In genomic region chr22:42642801-42643631, GRCh38 we compare ENCODE assay signal across 11 cellular contexts. TPM values are rescaled to one million over a fixed set of nuclear protein-coding genes. Genes with fewer than 3 reads are reported as not detected.
A peak's percentile ranks its signal among the peaks of the same experiment; 100 is the strongest.
DNase-seq lines count a peak whose midpoint lies in the region; ATAC-seq and TF ChIP-seq lines count a peak whose summit lies in the region.
"Had no signal": no experiment of that assay in that cellular context is flagged by ENCODE, and none has a peak within 500 bp of the region (broad histone marks: within the 10 kb centered on the region; RNA-seq: fewer than 3 reads in every experiment).

No MANE protein-coding gene starts in this region.

- peaks cover 2% of the 10 kb centered on the region for H3K27me3 Mint-ChIP-seq in glutamatergic neuron (ENCODE audit: unreplicated experiment)

- H3K4me3 ChIP-seq in GM06990 (replicated peaks; ENCODE audit: low read depth, low read length) (no peak overlapping the region), NT2/D1 (ENCODE audit: insufficient read length, low read depth) (no peak overlapping the region), sigmoid colon (no peak overlapping the region)

- H3K9me3 ChIP-seq in NT2/D1 (ENCODE audit: insufficient read depth, low read length) (no peaks in the 10 kb centered on the region), sigmoid colon (no peaks in the 10 kb centered on the region)

- peaks cover 9% of the 10 kb centered on the region for H3K4me1 ChIP-seq in NT2/D1 (ENCODE audit: insufficient read depth, insufficient read length)
- peaks cover 0 to 65% (median 61%) of the 10 kb centered on the region in 4 donors for H3K4me1 ChIP-seq in sigmoid colon

- ATAC-seq in GM18907 (IDR thresholded peaks at IDR 0.05; ENCODE audit: unreplicated experiment): no peak

- H3K27ac ChIP-seq in sigmoid colon: peak overlapping the region; percentile 53 to 98 (median 96)

- H3K9ac ChIP-seq in NT2/D1 (ENCODE audit: insufficient read length, low read depth): peak overlapping the region; percentile 32

- H3K9me3 Mint-ChIP-seq in glutamatergic neuron (ENCODE audit: unreplicated experiment): peaks cover 3% of the 10 kb centered on the region

- POLR2A ChIA-PET in HEK293T (lab: Yijun Ruan, JAX): interaction anchor here (1.0 kb wide), 1 partner anchor 28 kb away, joined by 9 read pairs; the partner anchor contains the start of gene POLDIP3

- TF ChIP-seq CTCF in GM06990 (IDR thresholded peaks at IDR 0.05; ENCODE audit: insufficient read depth, low read length, poor library complexity, severe bottlenecking) (no peak), glutamatergic neuron (IDR thresholded peaks at IDR 0.05; ENCODE audit: partially characterized antibody, unreplicated experiment) (no peak), sigmoid colon (IDR thresholded peaks at IDR 0.05) (no peak)

- CTCF ChIA-PET in HEK293T (lab: Yijun Ruan, JAX): interaction anchor here (0.5 to 1.8 kb wide), 2 partner anchors 22 to 96 kb away, joined by 3 to 11 read pairs; no protein-coding TSS in a partner anchor

- H3K36me3 Mint-ChIP-seq in glutamatergic neuron (ENCODE audit: unreplicated experiment): no peaks in the 10 kb centered on the region

- intact Hi-C loops in sigmoid colon (cut with DNase I): loop anchor here (10.0 kb wide), 2 partner anchors 212 to 372 kb away; partner anchors contain the start of genes ARFGAP3 and PACSIN2

- WGBS in sigmoid colon, 2 donors: 71 to 76% methylated on average over 12 of the region's 12 CpGs

- H3K36me3 ChIP-seq in GM06990 (ENCODE audit: control insufficient read depth, insufficient read depth, low read length): peaks cover 5% of the 10 kb centered on the region
- peaks cover 19% of the 10 kb centered on the region for H3K36me3 ChIP-seq in NT2/D1 (ENCODE audit: insufficient read depth, insufficient read length, low read length)
- H3K36me3 ChIP-seq in sigmoid colon: no peaks in the 10 kb centered on the region

- no peak for TF ChIP-seq POLR2A in sigmoid colon (IDR thresholded peaks at IDR 0.05)

- no peaks in the 10 kb centered on the region for H3K27me3 ChIP-seq in GM06990 (replicated peaks; ENCODE audit: control insufficient read depth, insufficient read depth, low read length)
- H3K27me3 ChIP-seq in NT2/D1 (ENCODE audit: insufficient read depth, insufficient read length): no peaks in the 10 kb centered on the region
- H3K27me3 ChIP-seq in sigmoid colon: no peaks in the 10 kb centered on the region

- H3K4me1 Mint-ChIP-seq in glutamatergic neuron (ENCODE audit: low read depth, unreplicated experiment): peaks cover 11% of the 10 kb centered on the region

- H3K27ac Mint-ChIP-seq in glutamatergic neuron (ENCODE audit: unreplicated experiment): peak overlapping the region; percentile 52

- no peak overlapping the region for H3K4me3 Mint-ChIP-seq in glutamatergic neuron (ENCODE audit: unreplicated experiment)

- no peak for TF ChIP-seq EP300 in sigmoid colon (IDR thresholded peaks at IDR 0.05)

- DNase-seq in GM06990 (ENCODE audit: extremely low read depth, insufficient read length) (peak; percentile 42), NT2/D1 (ENCODE audit: low read depth, low spot score) (no peak), glutamatergic neuron (no peak), sigmoid colon (no peak), DMS79 (lab: John Stamatoyannopoulos, UW) (no peak), occipital lobe (lab: John Stamatoyannopoulos, UW) (no peak), HEK293T (ENCODE audit: extremely low spot score) (no peak)
- DNase-seq: activated effector memory CD4-positive, alpha-beta T cell treated with Interleukin-2 at 50 U/mL for 16 hours; COR-L47; NCI-H1436 had no signal

TF ChIP-seq in HEK293T, 16 proteins besides CTCF, POLR2A, EP300 and RAD21:
- TF ChIP-seq BHLHE40 (IDR thresholded peaks at IDR 0.05; ENCODE audit: borderline replicate concordance): no peak
- no peak for TF ChIP-seq TARDBP (IDR thresholded peaks at IDR 0.05)
- TF ChIP-seq ELF4 (IDR thresholded peaks at IDR 0.05): no peak
- TF ChIP-seq FOXA1 (IDR thresholded peaks at IDR 0.05): no peak
- TF ChIP-seq L3MBTL2 (conservative IDR thresholded peaks at IDR 0.05): no peak
- TF ChIP-seq LEF1 (IDR thresholded peaks at IDR 0.05; ENCODE audit: borderline replicate concordance): no peak
- no peak for TF ChIP-seq HDGF (IDR thresholded peaks at IDR 0.05; ENCODE audit: borderline replicate concordance)
- TF ChIP-seq FOXM1 (IDR thresholded peaks at IDR 0.05; ENCODE audit: borderline replicate concordance): no peak
- TF ChIP-seq NFRKB (IDR thresholded peaks at IDR 0.05): no peak
- no peak for TF ChIP-seq PKNOX1 (IDR thresholded peaks at IDR 0.05)
- TF ChIP-seq CTBP1 (IDR thresholded peaks at IDR 0.05; ENCODE audit: borderline replicate concordance): no peak
- no peak for TF ChIP-seq ARNT (IDR thresholded peaks at IDR 0.05)
- no peak for TF ChIP-seq SUZ12 (IDR thresholded peaks at IDR 0.05)
- no peak for TF ChIP-seq ZNF384 (IDR thresholded peaks at IDR 0.05)
- no peak for TF ChIP-seq SP1 (IDR thresholded peaks at IDR 0.05)
- no peak for TF ChIP-seq FOXK2 (IDR thresholded peaks at IDR 0.05)

RNA-seq across cellular contexts. Expression of gene ATP5MGL, which starts 2.6 kb away (rescaled TPM):
- total RNA-seq in glutamatergic neuron (ENCODE audit: unreplicated experiment) (1.1 TPM), sigmoid colon (under 1 TPM in 1 of 4 donors, not detected in 3; 0.66 TPM), occipital lobe (0.31 TPM)
- under 1 TPM in 1 of 3 donors, not detected in 2; 0.25 TPM for polyA plus RNA-seq in sigmoid colon

RNA-seq across cellular contexts. Expression of gene CYB5R3, which starts 6.2 kb away (rescaled TPM):
- total RNA-seq in glutamatergic neuron (ENCODE audit: unreplicated experiment) (148 TPM), sigmoid colon (100 to 1,000 TPM in 2 of 4 donors, 10 to 100 TPM in 2; 71.5 to 156 (median 88.6) TPM), occipital lobe (14.0 TPM)
- 100 to 1,000 TPM in 1 of 3 donors, 10 to 100 TPM in 2; 44.9 to 158 (median 78.7) TPM for polyA plus RNA-seq in sigmoid colon

RNA-seq across cellular contexts. Expression of gene POLDIP3, which starts 28.3 kb away (rescaled TPM):
- total RNA-seq in glutamatergic neuron (ENCODE audit: unreplicated experiment) (52.8 TPM), sigmoid colon (10 to 100 TPM; 30.2 to 41.4 (median 34.5) TPM), occipital lobe (27.1 TPM)
- polyA plus RNA-seq in sigmoid colon: 10 to 100 TPM; 25.8 to 45.9 (median 29.6) TPM
